ENCODE assay signal across 17 cellular contexts in genomic region chr17:39774043-39774442, GRCh38. TPM values are rescaled to one million over a fixed set of nuclear protein-coding genes. Genes with fewer than 3 reads are reported as not detected.
DNase-seq lines count a peak whose midpoint lies in the region; ATAC-seq, FAIRE-seq and TF ChIP-seq lines count a peak whose summit lies in the region.
"Had no signal": no experiment of that assay in that cellular context is flagged by ENCODE, and none has a peak within 500 bp of the region (broad histone marks: within the 10 kb centered on the region; RNA-seq: fewer than 3 reads in every experiment).

No MANE protein-coding gene starts in this region.

- H3K27me3 ChIP-seq in GM06990 (replicated peaks; ENCODE audit: control insufficient read depth, insufficient read depth, low read length) (no peaks in the 10 kb centered on the region), suprapubic skin (peaks cover 9% of the 10 kb centered on the region)

- DNase-seq in GM06990 (ENCODE audit: extremely low read depth, insufficient read length) (no peak), HTR-8/SVneo (ENCODE audit: insufficient read length, low spot score) (no peak), naive B cell (no peak), hepatic stellate cell (ENCODE audit: low spot score) (no peak), SHP77 (lab: John Stamatoyannopoulos, UW) (no peak), suprapubic skin (ENCODE audit: low spot score in 2 of 2) (no peak), kidney (no peak)
- DNase-seq: brain microvascular endothelial cell, GF-D8, heart left ventricle, HFFc6, left ventricle myocardium superior, tibial artery had no signal

- H3K4me3 ChIP-seq in GM06990 (replicated peaks; ENCODE audit: low read depth, low read length) (peak overlapping the region; percentile 53), suprapubic skin (no peak overlapping the region), kidney (ENCODE audit: low read length in 2 of 2) (no peak overlapping the region)
- H3K4me3 ChIP-seq: skin epidermis, tibial artery had no signal

- FAIRE-seq in HTR-8/SVneo (lab: Jason Lieb, UNC), result peak; percentile 20
- FAIRE-seq in kidney (lab: Jason Lieb, UNC), result no peak
- FAIRE-seq: TTC549 had no signal

- WGBS in suprapubic skin, result 82% methylated on average over 4 of the region's 4 CpGs

- no peak for ATAC-seq in naive B cell (ENCODE audit: low read depth in 2 of 2)
- ATAC-seq: heart left ventricle, left ventricle myocardium superior had no signal

- peak overlapping the region; percentile 87 for H3K4me3 Mint-ChIP-seq in activated naive CD8-positive, alpha-beta T cell
- peak overlapping the region in 7 of 8 donors; percentile 51 to 95 (median 84) for H3K4me3 Mint-ChIP-seq in naive B cell
- H3K4me3 Mint-ChIP-seq: HFFc6 had no signal

- no peak for TF ChIP-seq EP300 in suprapubic skin (IDR thresholded peaks at IDR 0.05)

- H3K4me1 ChIP-seq in suprapubic skin, result peaks cover 7% of the 10 kb centered on the region
- no peaks in the 10 kb centered on the region for H3K4me1 ChIP-seq in kidney (ENCODE audit: control insufficient read depth in 1 of 2, insufficient read depth in 1 of 2, low read depth in 1 of 2, low read length in 2 of 2)
- H3K4me1 ChIP-seq: tibial artery had no signal

- H3K36me3 ChIP-seq in GM06990 (ENCODE audit: control insufficient read depth, insufficient read depth, low read length) (peaks cover 15% of the 10 kb centered on the region), suprapubic skin (no peaks in the 10 kb centered on the region), kidney (ENCODE audit: control insufficient read depth in 1 of 2, insufficient read depth in 2 of 2, low read length in 2 of 2) (no peaks in the 10 kb centered on the region)
- H3K36me3 ChIP-seq: brain microvascular endothelial cell, heart left ventricle, tibial artery had no signal

- H3K9ac ChIP-seq in kidney (ENCODE audit: low read length in 2 of 2), result no peak overlapping the region

- peak overlapping the region; percentile 97 for H3K27ac Mint-ChIP-seq in activated naive CD8-positive, alpha-beta T cell
- H3K27ac Mint-ChIP-seq in naive B cell, result peak overlapping the region; percentile 64 to 97 (median 92)
- H3K27ac Mint-ChIP-seq: HFFc6 had no signal

- intact Hi-C loops in kidney (cut with DNase I), result no loop called here

- H3K27me3 Mint-ChIP-seq in activated naive CD8-positive, alpha-beta T cell, result no peaks in the 10 kb centered on the region
- no peaks in the 10 kb centered on the region for H3K27me3 Mint-ChIP-seq in naive B cell

- H3K36me3 Mint-ChIP-seq in activated naive CD8-positive, alpha-beta T cell, result peaks cover 36% of the 10 kb centered on the region
- peaks cover 33 to 42% of the 10 kb centered on the region in 2 donors for H3K36me3 Mint-ChIP-seq in naive B cell

- TF ChIP-seq CTCF in GM06990 (IDR thresholded peaks at IDR 0.05; ENCODE audit: insufficient read depth, low read length, poor library complexity, severe bottlenecking) (no peak), suprapubic skin (IDR thresholded peaks at IDR 0.05) (no peak), kidney (IDR thresholded peaks at IDR 0.05; ENCODE audit: borderline replicate concordance, extremely low read depth, insufficient read depth) (no peak)

- no peak for TF ChIP-seq POLR2A in suprapubic skin (IDR thresholded peaks at IDR 0.05)

- no peaks in the 10 kb centered on the region for H3K9me3 ChIP-seq in suprapubic skin
- no peaks in the 10 kb centered on the region for H3K9me3 ChIP-seq in kidney (ENCODE audit: control insufficient read depth in 1 of 2, low read length in 2 of 2)
- H3K9me3 ChIP-seq: heart left ventricle, tibial artery had no signal

- H3K4me1 Mint-ChIP-seq in activated naive CD8-positive, alpha-beta T cell (ENCODE audit: low read depth), result peaks cover 96% of the 10 kb centered on the region
- H3K4me1 Mint-ChIP-seq in naive B cell, result peaks cover 76 to 99% (median 93%) of the 10 kb centered on the region in 3 donors

- H3K27ac ChIP-seq in suprapubic skin, result no peak overlapping the region
- H3K27ac ChIP-seq in kidney (ENCODE audit: low read depth in 2 of 2, low read length in 2 of 2), result no peak overlapping the region
- H3K27ac ChIP-seq: brain microvascular endothelial cell, tibial artery had no signal

- H3K9me3 Mint-ChIP-seq in activated naive CD8-positive, alpha-beta T cell (ENCODE audit: low read depth), result no peaks in the 10 kb centered on the region
- no peaks in the 10 kb centered on the region for H3K9me3 Mint-ChIP-seq in naive B cell
- H3K9me3 Mint-ChIP-seq: HFFc6 had no signal

RNA-seq across cellular contexts. Expression of gene GRB7, which starts 36.3 kb away (rescaled TPM):
- under 1 TPM in 3 of 6 donors, not detected in 3; 0.23 to 0.65 (median 0.29) TPM for polyA plus RNA-seq in naive B cell (ENCODE audit: low read depth in 6 of 6)
- total RNA-seq in suprapubic skin, result 100 to 1,000 TPM in 1 of 4 donors, 10 to 100 TPM in 3; 49.4 to 114 (median 72.4) TPM
- total RNA-seq in kidney, result 72.5 TPM
- 20.9 TPM for polyA plus RNA-seq in kidney (ENCODE audit: insufficient read depth, low read depth, low replicate concordance)
- total RNA-seq: HFFc6, HT1080 had no signal

RNA-seq across cellular contexts. Expression of gene MIEN1, which starts 43.7 kb away (rescaled TPM):
- polyA plus RNA-seq in naive B cell (ENCODE audit: low read depth in 6 of 6), result 100 to 1,000 TPM in 5 of 6 donors, 10 to 100 TPM in 1; 99.3 to 135 (median 123) TPM
- total RNA-seq in suprapubic skin, result 10 to 100 TPM; 43.6 to 54.1 (median 52.1) TPM
- 51.6 TPM for total RNA-seq in kidney
- polyA plus RNA-seq in kidney (ENCODE audit: insufficient read depth, low read depth, low replicate concordance), result 186 TPM
